ENCODE assay signal across 26 cellular contexts in the genomic region with DNA sequence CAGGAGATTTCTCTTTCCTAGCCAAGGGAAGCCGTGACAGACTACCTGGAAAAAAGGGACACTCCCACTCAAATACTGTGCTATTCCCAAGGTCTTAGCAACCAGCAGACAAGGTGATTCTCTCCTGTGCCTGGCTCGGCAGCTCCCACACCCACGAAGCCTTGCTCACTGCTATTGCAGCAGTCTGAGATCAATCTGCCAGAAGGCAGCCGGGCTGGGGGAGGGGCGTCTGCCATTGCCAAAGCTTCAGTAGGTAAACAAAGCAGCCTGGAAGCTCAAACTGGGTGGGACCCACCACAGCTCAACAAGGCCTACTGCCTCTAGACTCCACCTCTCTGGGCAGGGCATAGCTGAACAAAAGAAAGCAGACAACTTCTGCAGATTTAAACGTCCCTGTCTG.
"Had no signal": no experiment of that assay in that cellular context is flagged by ENCODE, and none has a peak within 500 bp of the region (broad histone marks: within the 10 kb centered on the region; RNA-seq: fewer than 3 reads in every experiment).

No MANE protein-coding gene starts in this region.

- DNase-seq: activated CD4-positive, alpha-beta T cell treated with anti-CD3 and anti-CD28 coated beads for 4 hours; activated CD4-positive, alpha-beta T cell treated with anti-CD3 and anti-CD28 coated beads, Interleukin-2, amount 50 U/mL, for 48 hours; activated CD4-positive, CD25-positive, alpha-beta regulatory T cell; activated CD8-positive, alpha-beta memory T cell treated with anti-CD3 and anti-CD28 coated beads, Interleukin-2, amount 50 U/mL, for 48 hours; activated naive CD4-positive, alpha-beta T cell; activated T-cell treated with anti-CD3 and anti-CD28 coated beads, Interleukin-2, amount 50 U/mL, for 4 hours; adrenal gland; brain microvascular endothelial cell; effector memory CD4-positive, alpha-beta T cell; glutamatergic neuron; hippocampal formation; left ventricle myocardium superior; mammary epithelial cell; midbrain; ovary; spleen; stimulated activated CD4-positive, alpha-beta T cell treated with anti-CD3 and anti-CD28 coated beads, Interleukin-4, amount 100 ng/mL, for 1 hour; stimulated activated naive CD4-positive, alpha-beta T cell; T-helper 9 cell; upper lobe of left lung had no signal

- H3K9me3 ChIP-seq: adrenal gland, neutrophil, ovary, prostate gland, upper lobe of left lung had no signal

- H3K27ac ChIP-seq: adrenal gland, ascending aorta, brain microvascular endothelial cell, esophagus muscularis mucosa, neutrophil, ovary, prostate gland, spleen, thoracic aorta, upper lobe of left lung had no signal

- H3K4me3 ChIP-seq: adrenal gland, ascending aorta, esophagus muscularis mucosa, ovary, prostate gland, spleen, thoracic aorta, upper lobe of left lung had no signal

- H3K27me3 ChIP-seq: adrenal gland, ascending aorta, brain microvascular endothelial cell, esophagus muscularis mucosa, neutrophil, ovary, spleen, upper lobe of left lung had no signal

- H3K36me3 ChIP-seq: adrenal gland, ascending aorta, brain microvascular endothelial cell, esophagus muscularis mucosa, neutrophil, ovary, prostate gland, spleen, thoracic aorta, upper lobe of left lung had no signal

- ATAC-seq: activated T-cell treated with anti-CD3 and anti-CD28 coated beads, Interleukin-2, amount 50 U/mL, for 4 hours; left ventricle myocardium superior; natural killer cell treated with Interleukin-12 subunit alpha and Interleukin-12 subunit beta and Interleukin-15 and Interleukin-18, amount 100 ng/mL, for 72 hours had no signal

- H3K4me1 ChIP-seq: adrenal gland, ascending aorta, esophagus muscularis mucosa, prostate gland, spleen, upper lobe of left lung had no signal
